In genomic region chr1:227318003-227318851, GRCh38 we compare ENCODE assay signal across 8 cellular contexts. TPM values are rescaled to one million over a fixed set of nuclear protein-coding genes. Genes with fewer than 3 reads are reported as not detected.
DNase-seq lines count a peak whose midpoint lies in the region; ATAC-seq and FAIRE-seq lines count a peak whose summit lies in the region.

A gene with protein sequence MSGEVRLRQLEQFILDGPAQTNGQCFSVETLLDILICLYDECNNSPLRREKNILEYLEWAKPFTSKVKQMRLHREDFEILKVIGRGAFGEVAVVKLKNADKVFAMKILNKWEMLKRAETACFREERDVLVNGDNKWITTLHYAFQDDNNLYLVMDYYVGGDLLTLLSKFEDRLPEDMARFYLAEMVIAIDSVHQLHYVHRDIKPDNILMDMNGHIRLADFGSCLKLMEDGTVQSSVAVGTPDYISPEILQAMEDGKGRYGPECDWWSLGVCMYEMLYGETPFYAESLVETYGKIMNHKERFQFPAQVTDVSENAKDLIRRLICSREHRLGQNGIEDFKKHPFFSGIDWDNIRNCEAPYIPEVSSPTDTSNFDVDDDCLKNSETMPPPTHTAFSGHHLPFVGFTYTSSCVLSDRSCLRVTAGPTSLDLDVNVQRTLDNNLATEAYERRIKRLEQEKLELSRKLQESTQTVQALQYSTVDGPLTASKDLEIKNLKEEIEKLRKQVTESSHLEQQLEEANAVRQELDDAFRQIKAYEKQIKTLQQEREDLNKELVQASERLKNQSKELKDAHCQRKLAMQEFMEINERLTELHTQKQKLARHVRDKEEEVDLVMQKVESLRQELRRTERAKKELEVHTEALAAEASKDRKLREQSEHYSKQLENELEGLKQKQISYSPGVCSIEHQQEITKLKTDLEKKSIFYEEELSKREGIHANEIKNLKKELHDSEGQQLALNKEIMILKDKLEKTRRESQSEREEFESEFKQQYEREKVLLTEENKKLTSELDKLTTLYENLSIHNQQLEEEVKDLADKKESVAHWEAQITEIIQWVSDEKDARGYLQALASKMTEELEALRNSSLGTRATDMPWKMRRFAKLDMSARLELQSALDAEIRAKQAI (N-terminal part only) (minus strand): TSS chr1:227318492. CDS start chr1:227317182, 1,310 bp downstream.

- DNase-seq in NCI-H1436 (lab: John Stamatoyannopoulos, UW) = peak; percentile 85
- DNase-seq in NCI-H1436 treated with DMSO at 0.1 percent for 48 hours (lab: John Stamatoyannopoulos, UW) = no peak
- DNase-seq in HTR-8/SVneo (ENCODE audit: insufficient read length, low spot score) = peak; percentile 80
- DNase-seq in RPMI7951 (ENCODE audit: low read depth) = peak; percentile 87
- DNase-seq in Right ventricle myocardium inferior (ENCODE audit: missing footprints) = peak; percentile 94
- peak in 55 of 56 donors; percentile 30 to 91 (median 79) for DNase-seq in nucleus accumbens (lab: John Stamatoyannopoulos, UW)
- DNase-seq in urothelium cell line (ENCODE audit: low spot score) = peak; percentile 87

- ATAC-seq in Right ventricle myocardium inferior = peak; percentile 92

- intact Hi-C loops in Right ventricle myocardium inferior (cut with DNase I) = loop anchor here (2.0 to 10.0 kb wide), 4 partner anchors 39 to 403 kb away; no protein-coding TSS in a partner anchor

- FAIRE-seq in HTR-8/SVneo (lab: Jason Lieb, UNC) = peak; percentile 54
- no peak for FAIRE-seq in urothelium cell line (lab: Jason Lieb, UNC)

- H3K27ac ChIP-seq in adipose tissue (ENCODE audit: low read depth, low read length) = peak within 1 kb of the TSS; percentile 13

- WGBS in adipose tissue, 3 donors = 0 to 1% (median 0%) methylated on average over 75 to 100 of the region's 100 CpGs

RNA-seq across cellular contexts. Expression of the gene that starts here (rescaled TPM):
- 24.2 and 25.8 TPM in 2 replicates for total RNA-seq in RPMI7951 (2014; rRNA removed; shearing (Covaris generic))
- polyA plus RNA-seq in adipose tissue = 10 to 100 TPM in 2 of 3 donors, 1 to 10 TPM in 1; 5.4 to 14.5 (median 11.7) TPM
- total RNA-seq in Right ventricle myocardium inferior = 37.2 TPM
